Comparison of ENCODE assay signal across 8 cellular contexts in genomic region chr2:74472086-74472944, GRCh38. TPM values are rescaled to one million over a fixed set of nuclear protein-coding genes. Genes with fewer than 3 reads are reported as not detected.
DNase-seq lines count a peak whose midpoint lies in the region; ATAC-seq and TF ChIP-seq lines count a peak whose summit lies in the region.

Gene MRPL53 (minus strand): TSS chr2:74472680. CDS start chr2:74472660, 20 bp downstream.

- H3K27me3 ChIP-seq in HCT116 (ENCODE audit: insufficient read depth, low read length) (no peaks in the 10 kb centered on the region), suprapubic skin (no peaks in the 10 kb centered on the region)

- no peak for TF ChIP-seq RAD21 in HCT116 (IDR thresholded peaks at IDR 0.05; ENCODE audit: low read depth)

- peak; percentile 93 for TF ChIP-seq POLR2A in HCT116 (IDR thresholded peaks at IDR 0.05; ENCODE audit: borderline replicate concordance, extremely low read depth, insufficient read depth, insufficient read length)
- peak in 1 of 2 donors; percentile 73 for TF ChIP-seq POLR2A in suprapubic skin (IDR thresholded peaks at IDR 0.05)

- no peaks in the 10 kb centered on the region for H3K9me3 ChIP-seq in HCT116 (ENCODE audit: control insufficient read depth in 1 of 2, insufficient read depth in 1 of 2, low read depth in 1 of 2, low read length in 2 of 2)
- H3K9me3 ChIP-seq in suprapubic skin: no peaks in the 10 kb centered on the region

- H3K27ac ChIP-seq in HCT116 (ENCODE audit: low read depth, low read length) (peak within 1 kb of the TSS; percentile 82), suprapubic skin (peak within 1 kb of the TSS; percentile 88)

- peaks cover 12 to 18% of the 10 kb centered on the region in 2 experiments; a peak in 3 of 4 replicates for H3K4me1 ChIP-seq in HCT116 (ENCODE audit: control insufficient read depth in 1 of 2, insufficient read depth in 2 of 2, low read length in 2 of 2)
- peaks cover 20% of the 10 kb centered on the region for H3K4me1 ChIP-seq in suprapubic skin

- POLR2A ChIA-PET in HCT116 (lab: Charles Lee): interaction anchor here (0.8 to 2.7 kb wide), 6 partner anchors 9 to 58 kb away, joined by 3 to 25 read pairs (median 4); partner anchors contain the start of genes AUP1, CCDC142, HTRA2 and TTC31

- no peaks in the 10 kb centered on the region for H3K9me2 ChIP-seq in HCT116 (ENCODE audit: insufficient read depth)

- H3K4me3 ChIP-seq in HCT116 (replicated peaks in 1 of 2; ENCODE audit: low read depth in 1 of 2, low read length in 2 of 2) (peak within 1 kb of the TSS; percentile 94 to 96), suprapubic skin (peak within 1 kb of the TSS; percentile 65)

- H3K79me2 ChIP-seq in HCT116 (ENCODE audit: insufficient read depth, low read length): peaks cover 10% of the 10 kb centered on the region

- no peak within 1 kb of the TSS for H2AFZ ChIP-seq in HCT116 (ENCODE audit: low read depth, low read length, poor library complexity, severe bottlenecking)

- 1% methylated on average over 43 of the region's 66 CpGs for WGBS in suprapubic skin

- RAD21 ChIA-PET in HCT116 (lab: Charles Lee; ENCODE audit: low non-redundant PET in 1 of 2, low total read pairs in 2 of 2, uncharacterized antibody in 2 of 2, unreplicated experiment in 2 of 2): interaction anchor here in 1 of 2 experiments (0.6 kb wide), 1 partner anchor 57 kb away, joined by 3 read pairs; the partner anchor contains the start of genes AUP1 and HTRA2

- no peak for TF ChIP-seq EP300 in suprapubic skin (IDR thresholded peaks at IDR 0.05)

- H4K20me1 ChIP-seq in HCT116 (ENCODE audit: insufficient read depth): no peaks in the 10 kb centered on the region

- ATAC-seq in HCT116: peak; percentile 86
- ATAC-seq in SK-N-SH treated with all-trans-retinoic acid at 6 μM for 48 hours: peak; percentile 91

- H3K9ac ChIP-seq in HCT116 (ENCODE audit: low read length): peak within 1 kb of the TSS; percentile 87

- CTCF ChIA-PET in HCT116 (lab: Charles Lee): interaction anchor here (1.5 kb wide), 1 partner anchor 11 kb away, joined by 11 read pairs; the partner anchor contains the start of genes CCDC142 and TTC31

- no peak for TF ChIP-seq CTCF in HCT116 (IDR thresholded peaks at IDR 0.05 in 2 of 3, conservative IDR thresholded peaks at IDR 0.05 in 1 of 3; ENCODE audit: borderline replicate concordance in 1 of 3, insufficient read depth in 1 of 3, low read depth in 2 of 3, low read length in 2 of 3)
- TF ChIP-seq CTCF in suprapubic skin (IDR thresholded peaks at IDR 0.05): no peak

- intact Hi-C loops in HCT116 (cut with micrococcal nuclease): no loop called here

- peak; percentile 87 for DNase-seq in GM03348 (ENCODE audit: low spot score)
- peak; percentile 89 for DNase-seq in HCT116 (ENCODE audit: low read depth, low spot score)
- DNase-seq in NAMALWA (ENCODE audit: low spot score): peak; percentile 97
- DNase-seq in activated naive CD4-positive, alpha-beta T cell treated with anti-CD3 and anti-CD28 coated beads, Interleukin-2, amount 50 U/mL, for 16 hours: peak; percentile 96
- DNase-seq in globus pallidus (ENCODE audit: low spot score): peak; percentile 93
- peak; percentile 91 for DNase-seq in occipital lobe (lab: John Stamatoyannopoulos, UW)
- DNase-seq in suprapubic skin (ENCODE audit: low spot score in 2 of 2): peak; percentile 97 to 98

- H3K4me2 ChIP-seq in HCT116 (ENCODE audit: low read length): peak within 1 kb of the TSS; percentile 88

- TSS peak; percentile 86 for BruUV-seq in HCT116 (replicated peaks; lab: Mats Ljungman, UMichigan)

- peaks cover 8 to 17% of the 10 kb centered on the region in 2 experiments; a peak in 2 of 4 replicates for H3K36me3 ChIP-seq in HCT116 (ENCODE audit: control insufficient read depth in 1 of 2, insufficient read depth in 2 of 2, low read length in 2 of 2)
- H3K36me3 ChIP-seq in suprapubic skin: peaks cover 17% of the 10 kb centered on the region

TF ChIP-seq in HCT116, 20 proteins besides CTCF, POLR2A, EP300 and RAD21 (continues in another document):
- peak; percentile 96 for TF ChIP-seq YY1 (IDR thresholded peaks at IDR 0.05; ENCODE audit: extremely low read depth, insufficient replicate concordance, low read depth, low read length)
- TF ChIP-seq FOSL1 (IDR thresholded peaks at IDR 0.05; ENCODE audit: low read depth): no peak
- peak; percentile 74 for TF ChIP-seq JUND (IDR thresholded peaks at IDR 0.05)
- TF ChIP-seq EZH2 (IDR thresholded peaks at IDR 0.05): no peak
- TF ChIP-seq MAX (IDR thresholded peaks at IDR 0.05): peak; percentile 86
- TF ChIP-seq ZNF274 (IDR thresholded peaks at IDR 0.05; ENCODE audit: low read depth, low read length): no peak
- peak; percentile 63; the same call in 1 of the 2 replicates for TF ChIP-seq SRF (IDR thresholded peaks at IDR 0.05; ENCODE audit: low read depth)
- TF ChIP-seq SIN3A (IDR thresholded peaks at IDR 0.05; ENCODE audit: low read depth): peak; percentile 85
- TF ChIP-seq, protein P1, sequence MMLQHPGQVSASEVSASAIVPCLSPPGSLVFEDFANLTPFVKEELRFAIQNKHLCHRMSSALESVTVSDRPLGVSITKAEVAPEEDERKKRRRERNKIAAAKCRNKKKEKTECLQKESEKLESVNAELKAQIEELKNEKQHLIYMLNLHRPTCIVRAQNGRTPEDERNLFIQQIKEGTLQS (IDR thresholded peaks at IDR 0.05): no peak
- TF ChIP-seq ZBTB33 (IDR thresholded peaks at IDR 0.05; ENCODE audit: extremely low read depth, insufficient replicate concordance, low read length): peak; percentile 65
- peak; percentile 50 for TF ChIP-seq SP1 (IDR thresholded peaks at IDR 0.05; ENCODE audit: low read depth)
- no peak for TF ChIP-seq EZH2phosphoT487 (IDR thresholded peaks at IDR 0.05; ENCODE audit: borderline replicate concordance)
- TF ChIP-seq EGR1 (IDR thresholded peaks at IDR 0.05; ENCODE audit: low read depth): peak; percentile 76
- peak; percentile 93 for TF ChIP-seq ZFX (IDR thresholded peaks at IDR 0.05)

TF ChIP-seq in SK-N-SH treated with all-trans-retinoic acid at 6 μM for 48 hours, 23 proteins besides CTCF, POLR2A, EP300 and RAD21:
- peak; percentile 61; the same call in 1 of the 2 replicates for TF ChIP-seq ZFP3 (CRISPR knock-in tag; IDR thresholded peaks at IDR 0.05)
- no peak for TF ChIP-seq TOX (CRISPR knock-in tag; IDR thresholded peaks at IDR 0.05; ENCODE audit: borderline replicate concordance)
- TF ChIP-seq ARNTL (CRISPR knock-in tag; IDR thresholded peaks at IDR 0.05; ENCODE audit: borderline replicate concordance, low read depth): no peak
- 0 out of 2 replicates have a peak, but pooled peaks have one; percentile 11 for TF ChIP-seq RARB (CRISPR knock-in tag; IDR thresholded peaks at IDR 0.05)
- TF ChIP-seq GLIS3 (CRISPR knock-in tag; IDR thresholded peaks at IDR 0.05): peak; percentile 86
- 0 out of 2 replicates have a peak, but pooled peaks have one; percentile 15 for TF ChIP-seq TCF4 (CRISPR knock-in tag; IDR thresholded peaks at IDR 0.05; ENCODE audit: borderline replicate concordance)
- TF ChIP-seq, protein P2, sequence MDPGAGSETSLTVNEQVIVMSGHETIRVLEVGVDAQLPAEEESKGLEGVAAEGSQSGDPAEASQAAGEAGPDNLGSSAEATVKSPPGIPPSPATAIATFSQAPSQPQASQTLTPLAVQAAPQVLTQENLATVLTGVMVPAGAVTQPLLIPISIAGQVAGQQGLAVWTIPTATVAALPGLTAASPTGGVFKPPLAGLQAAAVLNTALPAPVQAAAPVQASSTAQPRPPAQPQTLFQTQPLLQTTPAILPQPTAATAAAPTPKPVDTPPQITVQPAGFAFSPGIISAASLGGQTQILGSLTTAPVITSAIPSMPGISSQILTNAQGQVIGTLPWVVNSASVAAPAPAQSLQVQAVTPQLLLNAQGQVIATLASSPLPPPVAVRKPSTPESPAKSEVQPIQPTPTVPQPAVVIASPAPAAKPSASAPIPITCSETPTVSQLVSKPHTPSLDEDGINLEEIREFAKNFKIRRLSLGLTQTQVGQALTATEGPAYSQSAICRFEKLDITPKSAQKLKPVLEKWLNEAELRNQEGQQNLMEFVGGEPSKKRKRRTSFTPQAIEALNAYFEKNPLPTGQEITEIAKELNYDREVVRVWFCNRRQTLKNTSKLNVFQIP (CRISPR knock-in tag; IDR thresholded peaks at IDR 0.05; ENCODE audit: borderline replicate concordance, low read depth): 0 out of 2 replicates have a peak, but pooled peaks have one; percentile 70

RNA-seq across cellular contexts. Expression of gene MRPL53, which starts in this region (rescaled TPM):
- total RNA-seq in HCT116 (2021; ENCODE audit: unreplicated experiment): 65.4 TPM
- 64.3 and 68.7 TPM in 2 replicates for polyA plus RNA-seq in HCT116 (2012)
- total RNA-seq in occipital lobe: 11.5 TPM
- 10 to 100 TPM; 13.1 to 36.0 (median 26.7) TPM for total RNA-seq in suprapubic skin

Comparison
In these comparisons a context has a peak if more than half of its experiments do, and no peak if none do; other contexts are left out.
1. Peak in every context shown above with its lines: DNase-seq, ATAC-seq, H3K4me3 ChIP-seq and H3K27ac ChIP-seq.